ENCODE assay signal across 8 cellular contexts in the genomic region with DNA sequence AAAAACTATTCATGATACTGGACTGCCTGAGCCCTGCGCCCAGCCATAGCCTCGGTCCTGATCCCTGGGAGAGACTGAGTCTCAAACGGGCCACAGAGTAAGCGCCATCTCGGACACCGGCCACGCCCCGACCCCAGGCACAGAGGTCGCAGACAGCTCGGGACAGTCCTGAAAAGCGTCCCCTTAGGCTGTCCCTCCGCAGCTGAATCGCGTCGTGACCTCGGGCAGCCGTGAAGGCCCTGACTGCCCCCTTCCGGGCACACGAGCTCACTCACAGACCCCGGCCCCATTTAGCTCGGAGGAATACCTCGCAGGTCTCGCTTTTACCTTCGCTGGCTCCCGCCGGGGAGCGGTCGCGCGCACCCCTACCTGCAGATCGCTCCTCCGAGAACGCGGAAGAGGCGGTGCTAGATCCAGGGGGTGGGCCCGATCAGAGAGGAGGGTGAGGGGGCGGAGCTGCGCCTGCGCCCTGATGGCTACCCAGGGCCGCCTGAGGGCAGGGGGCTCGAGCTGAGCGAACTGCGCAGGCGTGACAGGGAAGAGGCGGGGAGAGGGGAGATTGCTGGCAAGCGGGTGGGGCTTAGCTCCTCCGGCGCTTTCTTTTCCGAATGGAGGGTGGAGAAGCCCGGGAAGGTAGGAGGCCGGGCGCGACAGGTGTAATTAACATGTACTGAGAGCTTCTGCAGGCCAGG. TPM values are rescaled to one million over a fixed set of nuclear protein-coding genes. Genes with fewer than 3 reads are reported as not detected.
DNase-seq lines count a peak whose midpoint lies in the region; ATAC-seq and TF ChIP-seq lines count a peak whose summit lies in the region.

A gene (minus strand): TSS at position 411 of the 692 bp plus-strand sequence. CDS start 20,941 bp downstream, outside the sequence.

- POLR2A ChIA-PET in A673 (lab: Charles Lee; ENCODE audit: low non-redundant PET) = no interaction called here

- H3K27ac ChIP-seq in A673 (ENCODE audit: low read depth, low read length, poor library complexity, severe bottlenecking) (peak within 1 kb of the TSS; percentile 51), VCaP (peak within 1 kb of the TSS; percentile 75), breast epithelium (peak within 1 kb of the TSS; percentile 79 to 86), iPS-18a (ENCODE audit: low read length) (no peak within 1 kb of the TSS), skeletal muscle tissue (ENCODE audit: low read depth, low read length) (peak within 1 kb of the TSS; percentile 70)

- H3K27me3 ChIP-seq in A673 (replicated peaks; ENCODE audit: insufficient read depth, low read depth, low read length, poor library complexity) (no peaks in the 10 kb centered on the region), breast epithelium (no peaks in the 10 kb centered on the region), iPS-18a (ENCODE audit: control insufficient read depth, insufficient read depth, low read length) (no peaks in the 10 kb centered on the region), skeletal muscle tissue (ENCODE audit: control insufficient read depth in 3 of 3, insufficient read depth in 3 of 3, low read length in 3 of 3) (no peaks in the 10 kb centered on the region)

- CTCF ChIA-PET in A673 (lab: Charles Lee) = interaction anchor here (0.5 to 1.0 kb wide), 2 partner anchors 85 to 162 kb away, joined by 3 read pairs; no protein-coding TSS in a partner anchor

- TF ChIP-seq POLR2A in breast epithelium (IDR thresholded peaks at IDR 0.05) = peak; percentile 80

- no peak; the same call in 1 of the 2 replicates for TF ChIP-seq CTCF in A673 (conservative IDR thresholded peaks at IDR 0.05; ENCODE audit: low read depth, low read length)
- peak; percentile 4; the same call in 1 of the 2 replicates for TF ChIP-seq CTCF in VCaP (conservative IDR thresholded peaks at IDR 0.05)
- TF ChIP-seq CTCF in breast epithelium (IDR thresholded peaks at IDR 0.05) = no peak

- no peaks in the 10 kb centered on the region for H3K9me3 ChIP-seq in A673 (ENCODE audit: low read depth, low read length, poor library complexity, severe bottlenecking)
- H3K9me3 ChIP-seq in breast epithelium = no peaks in the 10 kb centered on the region
- no peaks in the 10 kb centered on the region for H3K9me3 ChIP-seq in iPS-18a (ENCODE audit: control insufficient read depth, low read depth, low read length)
- H3K9me3 ChIP-seq in skeletal muscle tissue (ENCODE audit: control insufficient read depth in 3 of 3, low read length in 3 of 3) = no peaks in the 10 kb centered on the region

- peak within 1 kb of the TSS; percentile 61 for H3K9ac ChIP-seq in iPS-18a (ENCODE audit: low read length)
- peak within 1 kb of the TSS; percentile 90 to 98 (median 92) for H3K9ac ChIP-seq in skeletal muscle tissue (ENCODE audit: low read depth in 1 of 3, low read length in 3 of 3)

- H3K4me3 ChIP-seq in A673 (ENCODE audit: low read depth, low read length, poor library complexity, severe bottlenecking) (peak within 1 kb of the TSS; percentile 95), breast epithelium (peak within 1 kb of the TSS; percentile 76 to 91 (median 88)), iPS-18a (ENCODE audit: low read length) (peak within 1 kb of the TSS; percentile 78), skeletal muscle tissue (ENCODE audit: low read length in 3 of 3) (peak within 1 kb of the TSS; percentile 89 to 98 (median 98))

- H3K36me3 ChIP-seq in A673 (ENCODE audit: insufficient read depth, low read length, poor library complexity, severe bottlenecking) (no peaks in the 10 kb centered on the region), breast epithelium (no peaks in the 10 kb centered on the region), iPS-18a (ENCODE audit: control insufficient read depth, low read depth, low read length) (peaks cover 4% of the 10 kb centered on the region), skeletal muscle tissue (ENCODE audit: control insufficient read depth in 3 of 3, insufficient read depth in 3 of 3, low read length in 3 of 3) (peaks cover 12 to 14% (median 12%) of the 10 kb centered on the region in 3 donors)

- BruUV-seq in A673 (replicated peaks; lab: Mats Ljungman, UMichigan) = TSS peak; percentile 50

- ATAC-seq in GM18858 (IDR thresholded peaks at IDR 0.05; ENCODE audit: unreplicated experiment) = peak; percentile 82
- peak; percentile 90 for ATAC-seq in HG03095 (IDR thresholded peaks at IDR 0.05; ENCODE audit: unreplicated experiment)

- peaks cover 3% of the 10 kb centered on the region for H3K4me1 ChIP-seq in A673 (ENCODE audit: insufficient read depth, low read length, poor library complexity, severe bottlenecking)
- peaks cover 0 to 5% of the 10 kb centered on the region in 2 donors for H3K4me1 ChIP-seq in breast epithelium
- H3K4me1 ChIP-seq in iPS-18a (ENCODE audit: control insufficient read depth, low read depth, low read length) = peaks cover 16% of the 10 kb centered on the region
- H3K4me1 ChIP-seq in skeletal muscle tissue (ENCODE audit: control insufficient read depth in 3 of 3, insufficient read depth in 3 of 3, low read length in 3 of 3) = peaks cover 46 to 62% (median 55%) of the 10 kb centered on the region in 3 donors

- intact Hi-C loops in A673 (cut with micrococcal nuclease; ENCODE audit: unreplicated experiment) (no loop called here), breast epithelium (cut with DNase I; ENCODE audit: low total_unique reads) (no loop called here)

- DNase-seq in A673 (ENCODE audit: low spot score) (peak; percentile 96), NCI-H2171 treated with DMSO at 0.1 percent for 48 hours (lab: John Stamatoyannopoulos, UW) (peak; percentile 97), breast epithelium (ENCODE audit: low spot score in 2 of 2) (peak; percentile 94 to 97)

RNA-seq across cellular contexts. Expression of the gene that starts here (rescaled TPM):
- total RNA-seq in A673 (2021) = 22.7 and 32.0 TPM in 2 replicates
- 10 to 100 TPM; 34.7 to 51.5 (median 47.2) TPM for total RNA-seq in breast epithelium
- 20.4 TPM for total RNA-seq in skeletal muscle tissue
